1 cellular context compared by ENCODE assay signal in the genomic region with DNA sequence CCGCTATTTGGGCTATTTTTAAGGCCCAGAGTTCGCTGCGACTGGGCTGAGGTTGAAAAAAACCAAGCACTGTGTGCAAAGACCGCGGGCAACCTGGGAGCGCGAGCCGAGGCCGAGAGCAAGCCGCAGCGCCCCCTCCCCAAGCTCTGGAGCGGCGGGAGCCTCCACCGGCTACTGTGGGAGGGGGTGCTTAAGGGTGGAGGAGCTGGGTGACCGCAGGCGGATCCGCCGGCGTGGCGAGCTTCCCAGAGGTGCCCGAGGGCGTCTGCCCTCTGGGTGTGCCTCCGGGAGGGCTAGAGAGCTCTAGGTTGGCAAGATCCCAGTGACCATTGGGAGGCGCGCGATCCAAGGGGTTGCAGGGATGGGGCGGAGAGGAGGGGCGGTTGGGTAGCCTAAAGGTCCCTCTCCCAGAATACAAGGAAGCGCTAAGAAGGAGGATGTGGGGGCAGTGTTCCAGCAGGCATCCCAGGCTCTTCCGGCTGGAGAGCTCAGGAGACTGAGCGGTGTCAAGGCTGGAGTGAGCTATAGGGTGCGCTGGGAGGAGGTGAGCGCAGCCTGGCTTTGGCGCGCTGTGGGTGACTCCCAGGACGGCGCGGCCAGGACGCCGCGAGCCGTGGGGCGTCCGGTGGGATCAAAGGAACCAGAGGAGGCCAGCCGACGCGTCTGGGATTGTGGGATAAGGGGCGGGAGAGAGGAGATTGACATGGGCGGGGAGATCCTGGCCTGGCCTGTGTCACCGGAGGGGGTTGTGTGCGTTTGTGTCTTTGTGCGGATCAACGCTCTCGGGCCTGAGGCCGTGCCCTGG.
TF ChIP-seq lines count a peak whose summit lies in the region.

No MANE protein-coding gene starts in this region.

TF ChIP-seq in HepG2, 621 proteins besides CTCF, POLR2A, EP300 and RAD21 (continued from another document and continues in another):
- TF ChIP-seq ZNF253 (CRISPR knock-in tag; IDR thresholded peaks at IDR 0.05; ENCODE audit: borderline replicate concordance) = no peak
- peak; percentile 68; the same call in 1 of the 2 replicates for TF ChIP-seq SP5 (CRISPR knock-in tag; IDR thresholded peaks at IDR 0.05; ENCODE audit: borderline replicate concordance, low read depth)
- TF ChIP-seq ZNF839 (CRISPR knock-in tag; IDR thresholded peaks at IDR 0.05; ENCODE audit: borderline replicate concordance) = peak; percentile 90; the same call in 1 of the 2 replicates
- no peak for TF ChIP-seq CBX5 (CRISPR knock-in tag; IDR thresholded peaks at IDR 0.05; ENCODE audit: borderline replicate concordance)
- TF ChIP-seq ZBTB10 (CRISPR knock-in tag; IDR thresholded peaks at IDR 0.05; ENCODE audit: borderline replicate concordance) = 0 out of 2 replicates have a peak, but pooled peaks have one; percentile 36
- TF ChIP-seq HOXA5 (CRISPR knock-in tag; IDR thresholded peaks at IDR 0.05) = peak; percentile 83; the same call in 1 of the 2 replicates
- TF ChIP-seq SKIL (CRISPR knock-in tag; IDR thresholded peaks at IDR 0.05; ENCODE audit: borderline replicate concordance) = peak; percentile 69; the same call in 1 of the 2 replicates
- TF ChIP-seq ZNF616 (CRISPR knock-in tag; IDR thresholded peaks at IDR 0.05; ENCODE audit: low read depth) = no peak
- TF ChIP-seq TBX3 (IDR thresholded peaks at IDR 0.05; ENCODE audit: borderline replicate concordance) = no peak
- no peak for TF ChIP-seq MTF1 (CRISPR knock-in tag; IDR thresholded peaks at IDR 0.05)
- no peak for TF ChIP-seq MTA3 (CRISPR knock-in tag; IDR thresholded peaks at IDR 0.05)
- TF ChIP-seq MEF2D (CRISPR knock-in tag; IDR thresholded peaks at IDR 0.05) = 0 out of 2 replicates have a peak, but pooled peaks have one; percentile 33
- TF ChIP-seq KLF16 (CRISPR knock-in tag; IDR thresholded peaks at IDR 0.05) = peak in 1 of 2 experiments; percentile 42; a peak in 1 of 4 replicates
- no peak for TF ChIP-seq ZNF207 (IDR thresholded peaks at IDR 0.05; ENCODE audit: borderline replicate concordance)
- TF ChIP-seq ZNF292 (CRISPR knock-in tag; IDR thresholded peaks at IDR 0.05; ENCODE audit: borderline replicate concordance, low read depth) = no peak; the same call in 1 of the 2 replicates
- TF ChIP-seq ZMAT5 (CRISPR knock-in tag; IDR thresholded peaks at IDR 0.05; ENCODE audit: borderline replicate concordance, low read depth) = no peak
- TF ChIP-seq GATAD1 (CRISPR knock-in tag; IDR thresholded peaks at IDR 0.05) = no peak; the same call in 1 of the 2 replicates
- TF ChIP-seq, protein P1, sequence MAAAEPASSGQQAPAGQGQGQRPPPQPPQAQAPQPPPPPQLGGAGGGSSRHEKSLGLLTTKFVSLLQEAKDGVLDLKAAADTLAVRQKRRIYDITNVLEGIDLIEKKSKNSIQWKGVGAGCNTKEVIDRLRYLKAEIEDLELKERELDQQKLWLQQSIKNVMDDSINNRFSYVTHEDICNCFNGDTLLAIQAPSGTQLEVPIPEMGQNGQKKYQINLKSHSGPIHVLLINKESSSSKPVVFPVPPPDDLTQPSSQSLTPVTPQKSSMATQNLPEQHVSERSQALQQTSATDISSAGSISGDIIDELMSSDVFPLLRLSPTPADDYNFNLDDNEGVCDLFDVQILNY (CRISPR knock-in tag; conservative IDR thresholded peaks at IDR 0.05) = no peak
- TF ChIP-seq NONO (IDR thresholded peaks at IDR 0.05) = no peak
- TF ChIP-seq NONO (CRISPR knock-in tag; conservative IDR thresholded peaks at IDR 0.05) = peak; percentile 36; the same call in 1 of the 2 replicates
- TF ChIP-seq SP140L (CRISPR knock-in tag; IDR thresholded peaks at IDR 0.05; ENCODE audit: borderline replicate concordance) = no peak
- no peak for TF ChIP-seq MBD4 (IDR thresholded peaks at IDR 0.05; ENCODE audit: borderline replicate concordance, low read length)
- no peak for TF ChIP-seq ZNF781 (CRISPR knock-in tag; IDR thresholded peaks at IDR 0.05; ENCODE audit: borderline replicate concordance, not compliant biosample characterization)
- no peak for TF ChIP-seq ZNF431 (CRISPR knock-in tag; IDR thresholded peaks at IDR 0.05; ENCODE audit: borderline replicate concordance, low read depth)
- peak; percentile 82 for TF ChIP-seq TAF1 (CRISPR knock-in tag; IDR thresholded peaks at IDR 0.05)
- TF ChIP-seq PITX1 (CRISPR knock-in tag; IDR thresholded peaks at IDR 0.05) = no peak
- no peak for TF ChIP-seq ZNF3 (CRISPR knock-in tag; IDR thresholded peaks at IDR 0.05)
- TF ChIP-seq ZBTB26 (CRISPR knock-in tag; IDR thresholded peaks at IDR 0.05; ENCODE audit: borderline replicate concordance) = no peak
- TF ChIP-seq, protein P2, sequence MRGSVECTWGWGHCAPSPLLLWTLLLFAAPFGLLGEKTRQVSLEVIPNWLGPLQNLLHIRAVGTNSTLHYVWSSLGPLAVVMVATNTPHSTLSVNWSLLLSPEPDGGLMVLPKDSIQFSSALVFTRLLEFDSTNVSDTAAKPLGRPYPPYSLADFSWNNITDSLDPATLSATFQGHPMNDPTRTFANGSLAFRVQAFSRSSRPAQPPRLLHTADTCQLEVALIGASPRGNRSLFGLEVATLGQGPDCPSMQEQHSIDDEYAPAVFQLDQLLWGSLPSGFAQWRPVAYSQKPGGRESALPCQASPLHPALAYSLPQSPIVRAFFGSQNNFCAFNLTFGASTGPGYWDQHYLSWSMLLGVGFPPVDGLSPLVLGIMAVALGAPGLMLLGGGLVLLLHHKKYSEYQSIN (CRISPR knock-in tag; IDR thresholded peaks at IDR 0.05; ENCODE audit: borderline replicate concordance) = no peak
- peak; percentile 66; the same call in 1 of the 2 replicates for TF ChIP-seq TOPORS (CRISPR knock-in tag; IDR thresholded peaks at IDR 0.05)
- peak; percentile 10 for TF ChIP-seq TEAD3 (CRISPR knock-in tag; optimal IDR thresholded peaks at IDR 0.05; ENCODE audit: borderline replicate concordance)
- no peak for TF ChIP-seq RAD51 (IDR thresholded peaks at IDR 0.05; ENCODE audit: borderline replicate concordance)
- no peak for TF ChIP-seq ZNF703 (CRISPR knock-in tag; IDR thresholded peaks at IDR 0.05; ENCODE audit: borderline replicate concordance)
- TF ChIP-seq THRA (CRISPR knock-in tag; IDR thresholded peaks at IDR 0.05; ENCODE audit: borderline replicate concordance) = no peak; the same call in 1 of the 2 replicates
- 0 out of 2 replicates have a peak, but pooled peaks have one; percentile 15 for TF ChIP-seq RBAK (CRISPR knock-in tag; IDR thresholded peaks at IDR 0.05)
- no peak for TF ChIP-seq NCOA1 (CRISPR knock-in tag; IDR thresholded peaks at IDR 0.05)
- TF ChIP-seq ZNF589 (CRISPR knock-in tag; conservative IDR thresholded peaks at IDR 0.05) = 0 out of 2 replicates have a peak, but pooled peaks have one; percentile 54
- TF ChIP-seq SOX13 (IDR thresholded peaks at IDR 0.05) = no peak
- no peak; a peak in 1 of 4 replicates for TF ChIP-seq SOX13 (CRISPR knock-in tag; conservative IDR thresholded peaks at IDR 0.05 in 1 of 2, IDR thresholded peaks at IDR 0.05 in 1 of 2)
- 0 out of 2 replicates have a peak, but pooled peaks have one; percentile 45 for TF ChIP-seq ZBTB43 (CRISPR knock-in tag; conservative IDR thresholded peaks at IDR 0.05)
- TF ChIP-seq GZF1 (CRISPR knock-in tag; IDR thresholded peaks at IDR 0.05) = peak; percentile 53
